Comparison of ENCODE assay signal across 24 cellular contexts in genomic region chr10:7458554-7458953, GRCh38. TPM values are rescaled to one million over a fixed set of nuclear protein-coding genes. Genes with fewer than 3 reads are reported as not detected.
DNase-seq lines count a peak whose midpoint lies in the region; ATAC-seq, FAIRE-seq and TF ChIP-seq lines count a peak whose summit lies in the region.
"Had no signal": no experiment of that assay in that cellular context is flagged by ENCODE, and none has a peak within 500 bp of the region (broad histone marks: within the 10 kb centered on the region; RNA-seq: fewer than 3 reads in every experiment).

No MANE protein-coding gene starts in this region.

- intact Hi-C loops in Right ventricle myocardium inferior (cut with DNase I): no loop called here
- intact Hi-C loops in cardiac septum (cut with DNase I): no loop called here

- H3K36me3 Mint-ChIP-seq in naive thymus-derived CD8-positive, alpha-beta T cell: peaks cover 0 to 4% (median 0%) of the 10 kb centered on the region in 3 donors
- H3K36me3 Mint-ChIP-seq: memory B cell, type B pancreatic cell had no signal

- H3K4me3 Mint-ChIP-seq in naive thymus-derived CD8-positive, alpha-beta T cell: no peak overlapping the region
- H3K4me3 Mint-ChIP-seq: memory B cell, type B pancreatic cell had no signal

- no peak overlapping the region for H3K27ac ChIP-seq in RWPE2 (ENCODE audit: poor library complexity, severe bottlenecking)
- H3K27ac ChIP-seq: esophagus muscularis mucosa, stomach had no signal

- no peaks in the 10 kb centered on the region for H3K4me1 ChIP-seq in RWPE2 (ENCODE audit: insufficient read depth, poor library complexity, severe bottlenecking)
- H3K4me1 ChIP-seq: esophagus muscularis mucosa, stomach had no signal

- ATAC-seq in Right ventricle myocardium inferior: peak; percentile 26
- ATAC-seq in RWPE2 (ENCODE audit: low read depth): peak; percentile 42; the same call in 1 of the 3 replicates
- no peak for ATAC-seq in naive thymus-derived CD8-positive, alpha-beta T cell
- ATAC-seq: HCT116, K562 had no signal

- no peaks in the 10 kb centered on the region for H3K9me3 Mint-ChIP-seq in naive thymus-derived CD8-positive, alpha-beta T cell
- H3K9me3 Mint-ChIP-seq: type B pancreatic cell had no signal

- no peaks in the 10 kb centered on the region for H3K36me3 ChIP-seq in RWPE2 (ENCODE audit: low read depth)
- H3K36me3 ChIP-seq: esophagus muscularis mucosa, stomach had no signal

- no peak overlapping the region for H3K4me3 ChIP-seq in RWPE2 (ENCODE audit: severe bottlenecking)
- H3K4me3 ChIP-seq in fibroblast of pulmonary artery (replicated peaks; ENCODE audit: low read depth, low read length): no peak overlapping the region
- H3K4me3 ChIP-seq: esophagus muscularis mucosa, K562, stomach had no signal

- H3K9me3 ChIP-seq in RWPE2 (ENCODE audit: severe bottlenecking): no peaks in the 10 kb centered on the region
- H3K9me3 ChIP-seq: esophagus muscularis mucosa, stomach had no signal

- H3K27ac Mint-ChIP-seq in naive thymus-derived CD8-positive, alpha-beta T cell: no peak overlapping the region
- H3K27ac Mint-ChIP-seq: memory B cell, type B pancreatic cell had no signal

- FAIRE-seq in urothelium cell line (lab: Jason Lieb, UNC): no peak
- FAIRE-seq: D721Med, K562 had no signal

- peaks cover 2 to 10% (median 5%) of the 10 kb centered on the region in 4 donors for H3K4me1 Mint-ChIP-seq in naive thymus-derived CD8-positive, alpha-beta T cell

- H3K27me3 ChIP-seq in RWPE2 (ENCODE audit: insufficient read depth, poor library complexity, severe bottlenecking): no peaks in the 10 kb centered on the region
- H3K27me3 ChIP-seq: esophagus muscularis mucosa, stomach had no signal

- no peak for DNase-seq in Right ventricle myocardium inferior (ENCODE audit: missing footprints)
- DNase-seq in cardiac septum (ENCODE audit: low spot score): no peak
- DNase-seq in RWPE2 (ENCODE audit: low spot score): no peak
- DNase-seq in fibroblast of pulmonary artery (ENCODE audit: low read depth): peak; percentile 23
- peak; percentile 18 for DNase-seq in urothelium cell line (ENCODE audit: low spot score)
- no peak for DNase-seq in iPS-NIHi11 (ENCODE audit: low spot score)
- no peak for DNase-seq in EL
- no peak for DNase-seq in naive thymus-derived CD8-positive, alpha-beta T cell
- DNase-seq: activated CD4-positive, alpha-beta T cell treated with anti-CD3 and anti-CD28 coated beads for 4 hours; activated naive CD4-positive, alpha-beta T cell treated with anti-CD3 and anti-CD28 coated beads, Interleukin-2, amount 50 U/mL, for 16 hours; anterior cingulate cortex; C1 segment of cervical spinal cord; effector CD8-positive, alpha-beta T cell; head of caudate nucleus; NCI-H187; NCI-H345; stimulated activated CD4-positive, alpha-beta T cell treated with anti-CD3 and anti-CD28 coated beads, Interleukin-2, amount 100 ng/mL, for 48 hours; stomach had no signal

- TF ChIP-seq CTCF in RWPE2 (IDR thresholded peaks at IDR 0.05; ENCODE audit: poor library complexity, severe bottlenecking) (no peak), fibroblast of pulmonary artery (IDR thresholded peaks at IDR 0.05; ENCODE audit: low read length, missing control alignments) (no peak)

- H3K27me3 Mint-ChIP-seq in naive thymus-derived CD8-positive, alpha-beta T cell: no peaks in the 10 kb centered on the region
- H3K27me3 Mint-ChIP-seq: memory B cell had no signal

- POLR2A ChIA-PET in naive thymus-derived CD8-positive, alpha-beta T cell (lab: Charles Lee): interaction anchor here (0.8 kb wide), 1 partner anchor 26 kb away, joined by 4 read pairs; no protein-coding TSS in a partner anchor

RNA-seq across cellular contexts. Expression of gene SFMBT2, which starts 47.7 kb away (rescaled TPM):
- total RNA-seq in Right ventricle myocardium inferior (9.6 TPM), cardiac septum (14.2 TPM)
- 10 to 100 TPM; 30.1 to 31.8 TPM for total RNA-seq in naive thymus-derived CD8-positive, alpha-beta T cell
- polyA plus RNA-seq in naive thymus-derived CD8-positive, alpha-beta T cell: 1 to 10 TPM; 2.2 to 6.7 (median 4.8) TPM

Comparison
In these comparisons a context has a peak if more than half of its experiments do, and no peak if none do; other contexts are left out.
1. ATAC-seq: peak in Right ventricle myocardium inferior (single experiment) and RWPE2 (single experiment); none in naive thymus-derived CD8-positive, alpha-beta T cell (0 of 2).
2. DNase-seq: peak in fibroblast of pulmonary artery (single experiment) and urothelium cell line (single experiment); none in Right ventricle myocardium inferior (single experiment), cardiac septum (single experiment), RWPE2 (single experiment), iPS-NIHi11 (single experiment), EL (single experiment) and naive thymus-derived CD8-positive, alpha-beta T cell (0 of 10).